Comparison of ENCODE assay signal across 18 cellular contexts in the genomic region with DNA sequence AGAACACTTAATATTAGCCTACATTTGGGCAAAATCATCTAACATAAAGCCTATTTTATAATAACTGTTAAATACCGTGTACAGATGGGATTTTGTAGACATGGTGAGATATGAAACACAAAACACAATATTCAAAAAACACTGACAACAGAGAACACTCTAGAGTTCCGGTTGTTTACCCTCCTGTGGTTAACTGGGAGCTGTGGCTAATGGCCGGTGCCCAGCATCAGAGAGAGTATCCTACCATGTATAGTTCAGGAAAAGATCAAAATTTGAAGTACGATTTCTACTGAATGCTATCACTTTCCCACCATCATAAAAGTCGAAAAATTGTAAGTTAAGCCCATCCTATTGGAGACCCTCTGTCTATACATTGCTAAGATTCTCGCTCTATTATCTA. TPM values are rescaled to one million over a fixed set of nuclear protein-coding genes. Genes with fewer than 3 reads are reported as not detected.
DNase-seq lines count a peak whose midpoint lies in the region; ATAC-seq, FAIRE-seq and TF ChIP-seq lines count a peak whose summit lies in the region.
"Had no signal": no experiment of that assay in that cellular context is flagged by ENCODE, and none has a peak within 500 bp of the region (broad histone marks: within the 10 kb centered on the region; RNA-seq: fewer than 3 reads in every experiment).

No MANE protein-coding gene starts in this region.

- H3K27me3 Mint-ChIP-seq in activated CD8-positive, alpha-beta memory T cell treated with anti-CD3 and anti-CD28 coated beads, Interleukin-2, amount 10 ng/mL, durations not matched to agents 7 days and 5 days, result no peaks in the 10 kb centered on the region
- H3K27me3 Mint-ChIP-seq in activated naive CD8-positive, alpha-beta T cell, result no peaks in the 10 kb centered on the region
- peaks cover 30% of the 10 kb centered on the region for H3K27me3 Mint-ChIP-seq in neural crest cell (ENCODE audit: low read depth)

- ATAC-seq in activated CD8-positive, alpha-beta memory T cell treated with anti-CD3 and anti-CD28 coated beads, Interleukin-2, amount 10 ng/mL, durations not matched to agents 7 days and 5 days, result no peak
- no peak for ATAC-seq in HG03108 (IDR thresholded peaks at IDR 0.05; ENCODE audit: unreplicated experiment)
- ATAC-seq: heart right ventricle, psoas muscle had no signal

- peak; percentile 86 for FAIRE-seq in GM19239 (lab: Jason Lieb, UNC)

- H3K4me3 Mint-ChIP-seq in activated CD8-positive, alpha-beta memory T cell treated with anti-CD3 and anti-CD28 coated beads, Interleukin-2, amount 10 ng/mL, durations not matched to agents 7 days and 5 days, result peak overlapping the region; percentile 96
- peak overlapping the region; percentile 100 for H3K4me3 Mint-ChIP-seq in activated naive CD8-positive, alpha-beta T cell
- H3K4me3 Mint-ChIP-seq in neural crest cell, result peak overlapping the region; percentile 18
- H3K4me3 Mint-ChIP-seq: HFFc6, naive B cell had no signal

- CTCF ChIA-PET in activated CD8-positive, alpha-beta memory T cell treated with anti-CD3 and anti-CD28 coated beads, Interleukin-2, amount 10 ng/mL, durations not matched to agents 7 days and 5 days (lab: Charles Lee), result interaction anchor here (1.6 to 6.2 kb wide), 2 partner anchors 9 to 52 kb away, joined by 4 to 65 read pairs; no protein-coding TSS in a partner anchor

- H3K4me1 Mint-ChIP-seq in activated CD8-positive, alpha-beta memory T cell treated with anti-CD3 and anti-CD28 coated beads, Interleukin-2, amount 10 ng/mL, durations not matched to agents 7 days and 5 days, result peaks cover 55% of the 10 kb centered on the region
- peaks cover 73% of the 10 kb centered on the region for H3K4me1 Mint-ChIP-seq in activated naive CD8-positive, alpha-beta T cell (ENCODE audit: low read depth)
- peaks cover 12% of the 10 kb centered on the region for H3K4me1 Mint-ChIP-seq in neural crest cell

- H3K36me3 Mint-ChIP-seq in activated CD8-positive, alpha-beta memory T cell treated with anti-CD3 and anti-CD28 coated beads, Interleukin-2, amount 10 ng/mL, durations not matched to agents 7 days and 5 days, result peaks cover 27% of the 10 kb centered on the region
- H3K36me3 Mint-ChIP-seq in activated naive CD8-positive, alpha-beta T cell, result peaks cover 11% of the 10 kb centered on the region
- no peaks in the 10 kb centered on the region for H3K36me3 Mint-ChIP-seq in neural crest cell (ENCODE audit: low read depth)
- H3K36me3 Mint-ChIP-seq: naive B cell had no signal

- H3K9me3 Mint-ChIP-seq in activated CD8-positive, alpha-beta memory T cell treated with anti-CD3 and anti-CD28 coated beads, Interleukin-2, amount 10 ng/mL, durations not matched to agents 7 days and 5 days (ENCODE audit: low read depth), result no peaks in the 10 kb centered on the region
- no peaks in the 10 kb centered on the region for H3K9me3 Mint-ChIP-seq in activated naive CD8-positive, alpha-beta T cell (ENCODE audit: low read depth)
- no peaks in the 10 kb centered on the region for H3K9me3 Mint-ChIP-seq in neural crest cell
- H3K9me3 Mint-ChIP-seq: HFFc6, naive B cell had no signal

- no peak for DNase-seq in activated CD8-positive, alpha-beta memory T cell treated with anti-CD3 and anti-CD28 coated beads, Interleukin-2, amount 10 ng/mL, durations not matched to agents 7 days and 5 days
- no peak for DNase-seq in activated CD8-positive, alpha-beta memory T cell treated with anti-CD3 and anti-CD28 coated beads for 24 hours
- DNase-seq in GM19239 (ENCODE audit: insufficient read length, low spot score) (no peak), neural crest cell (ENCODE audit: low read depth, low spot score) (no peak), A172 (ENCODE audit: low spot score) (no peak), T1000 (lab: John Stamatoyannopoulos, UW) (no peak)
- DNase-seq: effector CD4-positive, alpha-beta T cell; heart right ventricle; HFFc6; IMR-90; naive B cell; NCI-H1048; NCI-H526 treated with DMSO at 0.1 percent for 48 hours; psoas muscle; stimulated activated naive CD4-positive, alpha-beta T cell treated with Interleukin-2 at 50 U/mL for 16 hours; uterus had no signal

- peak overlapping the region; percentile 90 for H3K27ac Mint-ChIP-seq in activated CD8-positive, alpha-beta memory T cell treated with anti-CD3 and anti-CD28 coated beads, Interleukin-2, amount 10 ng/mL, durations not matched to agents 7 days and 5 days
- H3K27ac Mint-ChIP-seq in activated naive CD8-positive, alpha-beta T cell, result peak overlapping the region; percentile 99
- no peak overlapping the region for H3K27ac Mint-ChIP-seq in neural crest cell (ENCODE audit: unreplicated experiment)
- H3K27ac Mint-ChIP-seq: HFFc6 had no signal

- no peak for TF ChIP-seq CTCF in neural crest cell (conservative IDR thresholded peaks at IDR 0.05)

RNA-seq across cellular contexts. Expression of gene CAMK4, which starts 2.4 kb away (rescaled TPM):
- total RNA-seq in activated CD8-positive, alpha-beta memory T cell treated with anti-CD3 and anti-CD28 coated beads, Interleukin-2, amount 10 ng/mL, durations not matched to agents 7 days and 5 days, result 10 to 100 TPM; 77.4 to 91.1 TPM
- total RNA-seq in neural crest cell, result 9.4 and 10.0 TPM in 2 replicates
- total RNA-seq in A172 (2014; rRNA removed; shearing (Covaris generic)), result 8.1 and 12.9 TPM in 2 replicates

Comparison
In these comparisons a context has a peak if more than half of its experiments do, and no peak if none do; other contexts are left out.
1. H3K4me3 Mint-ChIP-seq: peak in every context shown above with its lines; median percentile 100 in activated naive CD8-positive, alpha-beta T cell; 96 in activated CD8-positive, alpha-beta memory T cell treated with anti-CD3 and anti-CD28 coated beads, Interleukin-2, amount 10 ng/mL, durations not matched to agents 7 days and 5 days; 18 in neural crest cell.